In the genomic region with DNA sequence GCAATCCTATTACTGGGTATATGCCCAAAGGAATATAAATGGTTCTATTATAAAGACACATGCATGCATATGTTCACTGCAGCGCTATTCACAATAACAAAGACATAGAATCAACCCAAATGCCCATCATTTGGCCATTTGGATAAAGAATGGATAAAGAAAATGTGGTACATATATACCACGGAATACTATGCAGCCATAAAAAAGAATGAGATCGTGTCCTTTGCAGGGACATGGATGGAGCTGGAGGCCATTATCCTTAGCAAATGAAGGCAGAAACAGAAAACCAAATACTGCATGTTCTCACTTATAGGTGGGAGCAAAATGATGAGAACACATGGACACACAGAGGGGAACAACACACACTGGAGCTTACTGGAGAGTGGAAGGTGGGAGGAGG, we compare ENCODE assay signal across 13 cellular contexts. TPM values are rescaled to one million over a fixed set of nuclear protein-coding genes. Genes with fewer than 3 reads are reported as not detected.
DNase-seq lines count a peak whose midpoint lies in the region; ATAC-seq and TF ChIP-seq lines count a peak whose summit lies in the region.
"Not testable (repeated sequence)": the region's sequence is repeated elsewhere in the genome, so short reads cannot be mapped to it uniquely, and the experiment has no call there.
"Had no signal": no experiment of that assay in that cellular context is flagged by ENCODE, and none has a peak within 500 bp of the region (broad histone marks: within the 10 kb centered on the region; RNA-seq: fewer than 3 reads in every experiment).

No MANE protein-coding gene starts in this region.

- intact Hi-C loops in CD4-positive, alpha-beta T cell (cut with DNase I, micrococcal nuclease); naive thymus-derived CD4-positive, alpha-beta T cell (cut with micrococcal nuclease): not testable (repeated sequence)

- not testable (repeated sequence) for H3K27ac ChIP-seq in CD4-positive, alpha-beta T cell (ENCODE audit: low read depth, low read length); naive thymus-derived CD4-positive, alpha-beta T cell (ENCODE audit: low read depth, low read length)

- not testable (repeated sequence) for H3K4me3 ChIP-seq in naive thymus-derived CD4-positive, alpha-beta T cell (ENCODE audit: low read length)

- H3K4me1 ChIP-seq in naive thymus-derived CD4-positive, alpha-beta T cell (ENCODE audit: control insufficient read depth in 2 of 2, insufficient read depth in 2 of 2, low read length in 2 of 2): peaks cover 0 to 26% of the 10 kb centered on the region in 2 donors

- not testable (repeated sequence) for H3K9me3 Mint-ChIP-seq in CD4-positive, alpha-beta T cell; activated naive CD8-positive, alpha-beta T cell (ENCODE audit: low read depth); activated naive CD8-positive, alpha-beta T cell treated with anti-CD3 and anti-CD28 coated beads, Interleukin-2, amount 10 ng/mL, durations not matched to agents 7 days and 5 days; naive thymus-derived CD4-positive, alpha-beta T cell

- CTCF ChIA-PET in CD4-positive, alpha-beta T cell (lab: Charles Lee): interaction anchor here (1.0 kb wide), 1 partner anchor 11 kb away, joined by 3 read pairs; no protein-coding TSS in a partner anchor
- CTCF ChIA-PET in naive thymus-derived CD4-positive, alpha-beta T cell (lab: Charles Lee): interaction anchor here (1.4 kb wide), 2 partner anchors 40 to 105 kb away, joined by 5 read pairs; no protein-coding TSS in a partner anchor

- H3K36me3 ChIP-seq in naive thymus-derived CD4-positive, alpha-beta T cell (ENCODE audit: control insufficient read depth in 2 of 3, insufficient read depth in 3 of 3, low read length in 3 of 3): not testable (repeated sequence)

- H3K9me3 ChIP-seq in CD4-positive, alpha-beta T cell (ENCODE audit: control insufficient read depth, low read length); naive thymus-derived CD4-positive, alpha-beta T cell (ENCODE audit: control insufficient read depth in 2 of 3, low read length in 3 of 3): not testable (repeated sequence)

- TF ChIP-seq CTCF in CD4-positive, alpha-beta T cell (IDR thresholded peaks at IDR 0.05): not testable (repeated sequence)

- POLR2A ChIA-PET in CD4-positive, alpha-beta T cell (lab: Charles Lee): interaction anchor here (0.6 to 1.5 kb wide), 2 partner anchors 13 to 99 kb away, joined by 3 to 4 read pairs; a partner anchor contains a TSS
- POLR2A ChIA-PET in activated naive CD8-positive, alpha-beta T cell treated with anti-CD3 and anti-CD28 coated beads, Interleukin-2, amount 10 ng/mL, durations not matched to agents 7 days and 5 days (lab: Charles Lee): not testable (repeated sequence)
- POLR2A ChIA-PET in naive thymus-derived CD4-positive, alpha-beta T cell (lab: Charles Lee): interaction anchor here (0.7 to 1.0 kb wide), 3 partner anchors 16 to 99 kb away, joined by 3 read pairs; a partner anchor contains a TSS

- peaks cover 33% of the 10 kb centered on the region for H3K4me1 Mint-ChIP-seq in CD4-positive, alpha-beta T cell (ENCODE audit: low read depth)
- H3K4me1 Mint-ChIP-seq in activated naive CD8-positive, alpha-beta T cell (ENCODE audit: low read depth): peaks cover 28% of the 10 kb centered on the region
- peaks cover 20% of the 10 kb centered on the region for H3K4me1 Mint-ChIP-seq in activated naive CD8-positive, alpha-beta T cell treated with anti-CD3 and anti-CD28 coated beads, Interleukin-2, amount 10 ng/mL, durations not matched to agents 7 days and 5 days
- peaks cover 8 to 41% (median 29%) of the 10 kb centered on the region in 7 donors for H3K4me1 Mint-ChIP-seq in naive thymus-derived CD4-positive, alpha-beta T cell

- not testable (repeated sequence) for DNase-seq in CD4-positive, alpha-beta T cell; activated naive CD8-positive, alpha-beta T cell treated with anti-CD3 and anti-CD28 coated beads, Interleukin-2, amount 10 ng/mL, durations not matched to agents 7 days and 5 days; naive thymus-derived CD4-positive, alpha-beta T cell

- H3K27me3 Mint-ChIP-seq in CD4-positive, alpha-beta T cell; activated naive CD8-positive, alpha-beta T cell: not testable (repeated sequence)
- peaks cover 23% of the 10 kb centered on the region for H3K27me3 Mint-ChIP-seq in activated naive CD8-positive, alpha-beta T cell treated with anti-CD3 and anti-CD28 coated beads, Interleukin-2, amount 10 ng/mL, durations not matched to agents 7 days and 5 days
- peaks cover 2 to 25% (median 2%) of the 10 kb centered on the region in 5 donors for H3K27me3 Mint-ChIP-seq in naive thymus-derived CD4-positive, alpha-beta T cell

- peak overlapping the region; percentile 81 for H3K27ac Mint-ChIP-seq in CD4-positive, alpha-beta T cell
- peak overlapping the region; percentile 70 for H3K27ac Mint-ChIP-seq in activated naive CD8-positive, alpha-beta T cell
- peak overlapping the region; percentile 32 for H3K27ac Mint-ChIP-seq in activated naive CD8-positive, alpha-beta T cell treated with anti-CD3 and anti-CD28 coated beads, Interleukin-2, amount 10 ng/mL, durations not matched to agents 7 days and 5 days
- H3K27ac Mint-ChIP-seq in naive thymus-derived CD4-positive, alpha-beta T cell: peak overlapping the region in 7 of 9 donors; percentile 58 to 95 (median 80)

- not testable (repeated sequence) for H3K27me3 ChIP-seq in CD4-positive, alpha-beta T cell (ENCODE audit: control insufficient read depth, insufficient read depth, low read length); naive thymus-derived CD4-positive, alpha-beta T cell (ENCODE audit: control insufficient read depth in 2 of 2, insufficient read depth in 2 of 2, low read length in 2 of 2)

- not testable (repeated sequence) for H3K4me3 Mint-ChIP-seq in CD4-positive, alpha-beta T cell; activated naive CD8-positive, alpha-beta T cell; activated naive CD8-positive, alpha-beta T cell treated with anti-CD3 and anti-CD28 coated beads, Interleukin-2, amount 10 ng/mL, durations not matched to agents 7 days and 5 days
- H3K4me3 Mint-ChIP-seq in naive thymus-derived CD4-positive, alpha-beta T cell: peak overlapping the region in 5 of 10 donors; percentile 23 to 52 (median 36)

- not testable (repeated sequence) for ATAC-seq in CD4-positive, alpha-beta T cell (ENCODE audit: poor library complexity); SK-N-SH treated with all-trans-retinoic acid at 6 μM for 48 hours; activated naive CD8-positive, alpha-beta T cell treated with anti-CD3 and anti-CD28 coated beads, Interleukin-2, amount 10 ng/mL, durations not matched to agents 7 days and 5 days (ENCODE audit: low read depth); naive thymus-derived CD4-positive, alpha-beta T cell

- not testable (repeated sequence) for H3K36me3 Mint-ChIP-seq in CD4-positive, alpha-beta T cell (ENCODE audit: low read depth); activated naive CD8-positive, alpha-beta T cell; activated naive CD8-positive, alpha-beta T cell treated with anti-CD3 and anti-CD28 coated beads, Interleukin-2, amount 10 ng/mL, durations not matched to agents 7 days and 5 days; naive thymus-derived CD4-positive, alpha-beta T cell

TF ChIP-seq in SK-N-SH treated with all-trans-retinoic acid at 6 μM for 48 hours, 23 proteins besides CTCF, POLR2A, EP300 and RAD21:
- TF ChIP-seq ZNF8 (CRISPR knock-in tag; IDR thresholded peaks at IDR 0.05): peak; percentile 53; the same call in 1 of the 2 replicates

RNA-seq across cellular contexts. Expression of a gene that starts 1.2 kb away (rescaled TPM):
- not detected for total RNA-seq in CD4-positive, alpha-beta T cell
- total RNA-seq in activated naive CD8-positive, alpha-beta T cell treated with anti-CD3 and anti-CD28 coated beads, Interleukin-2, amount 10 ng/mL, durations not matched to agents 7 days and 5 days: not detected
- not detected for total RNA-seq in naive thymus-derived CD4-positive, alpha-beta T cell
- not detected for polyA plus RNA-seq in naive thymus-derived CD4-positive, alpha-beta T cell
- total RNA-seq: A673; CD4-positive, alpha-beta memory T cell; CD8-positive, alpha-beta memory T cell; Daoy; G401; GM12878 had no signal
- polyA plus RNA-seq: AG04450; BJ; CD4-positive, alpha-beta memory T cell; CD8-positive, alpha-beta memory T cell; GM12878 had no signal

RNA-seq across cellular contexts. Expression of a gene that starts 31.6 kb away (rescaled TPM):
- not detected for total RNA-seq in CD4-positive, alpha-beta T cell
- total RNA-seq in activated naive CD8-positive, alpha-beta T cell treated with anti-CD3 and anti-CD28 coated beads, Interleukin-2, amount 10 ng/mL, durations not matched to agents 7 days and 5 days: not detected
- total RNA-seq in naive thymus-derived CD4-positive, alpha-beta T cell: not detected
- polyA plus RNA-seq in naive thymus-derived CD4-positive, alpha-beta T cell: not detected
- total RNA-seq: A673; CD4-positive, alpha-beta memory T cell; CD8-positive, alpha-beta memory T cell; Daoy; G401; GM12878 had no signal
- polyA plus RNA-seq: AG04450; BJ; CD4-positive, alpha-beta memory T cell; CD8-positive, alpha-beta memory T cell; GM12878 had no signal

RNA-seq across cellular contexts. Expression of a gene that starts 36.4 kb away (rescaled TPM):
- not detected for total RNA-seq in CD4-positive, alpha-beta T cell
- total RNA-seq in activated naive CD8-positive, alpha-beta T cell treated with anti-CD3 and anti-CD28 coated beads, Interleukin-2, amount 10 ng/mL, durations not matched to agents 7 days and 5 days: not detected
- not detected for total RNA-seq in naive thymus-derived CD4-positive, alpha-beta T cell
- polyA plus RNA-seq in naive thymus-derived CD4-positive, alpha-beta T cell: not detected
- total RNA-seq: A673; CD4-positive, alpha-beta memory T cell; CD8-positive, alpha-beta memory T cell; Daoy; G401; GM12878 had no signal
- polyA plus RNA-seq: AG04450; BJ; CD4-positive, alpha-beta memory T cell; CD8-positive, alpha-beta memory T cell; GM12878 had no signal
